ENCODE assay signal across 1 cellular context in the genomic region with DNA sequence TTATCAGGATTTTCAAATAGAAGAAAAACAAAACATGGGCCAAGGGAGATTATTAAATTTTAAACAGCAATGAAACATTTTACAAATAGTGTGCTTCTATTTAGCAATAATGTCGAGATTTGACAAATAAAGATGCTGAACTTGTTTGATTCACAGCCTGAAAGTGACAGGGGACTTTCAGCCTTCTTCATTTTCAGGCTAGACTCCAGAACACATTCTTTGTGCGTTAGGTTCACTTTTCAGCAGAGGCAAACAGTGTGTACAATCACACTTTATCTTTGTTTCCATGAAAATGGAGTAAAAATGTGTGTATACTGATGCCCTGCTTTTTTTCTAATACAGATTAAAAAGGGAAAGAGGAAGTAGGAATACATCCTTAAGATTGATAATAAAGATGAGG.
TF ChIP-seq lines count a peak whose summit lies in the region.

No MANE protein-coding gene starts in this region.

TF ChIP-seq in A549, 52 proteins besides CTCF, POLR2A, EP300 and RAD21:
- TF ChIP-seq HDAC2 (IDR thresholded peaks at IDR 0.05): no peak
- no peak for TF ChIP-seq TP53 (CRISPR knock-in tag; IDR thresholded peaks at IDR 0.05)
